9 cellular contexts compared by ENCODE assay signal in the genomic region with DNA sequence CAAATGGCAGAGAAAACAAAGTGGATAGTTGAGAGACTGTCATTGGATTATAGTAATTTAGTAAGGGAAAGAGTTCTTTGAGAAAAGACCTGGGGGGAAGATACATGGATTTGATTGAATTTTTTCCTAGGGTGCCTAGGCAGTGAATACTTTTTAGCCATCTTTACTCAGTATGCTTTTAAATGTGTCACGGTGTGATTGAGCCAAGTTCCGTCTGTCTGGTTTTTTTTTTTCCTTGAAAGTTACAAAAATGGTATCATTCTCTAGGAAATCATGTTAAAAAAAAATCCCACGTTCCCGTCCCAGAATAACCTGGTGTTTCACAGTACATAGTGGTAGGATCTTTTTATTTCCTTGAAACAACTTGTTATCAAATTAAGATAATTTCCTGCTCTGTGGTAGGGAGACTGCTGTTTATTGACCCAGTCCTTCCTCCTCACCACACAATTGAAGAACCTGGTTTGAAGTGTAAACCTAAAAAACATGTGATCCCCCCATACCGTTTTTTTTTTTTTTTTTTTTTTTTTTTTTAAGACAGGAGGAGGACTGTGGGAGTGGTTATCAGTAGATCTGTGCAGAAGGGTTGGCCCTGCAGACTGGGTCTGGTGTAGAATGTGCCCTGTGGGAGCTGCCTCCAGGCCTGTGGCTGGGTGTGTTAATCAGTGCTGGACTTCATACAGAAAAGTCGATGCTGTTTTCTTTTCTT. TPM values are rescaled to one million over a fixed set of nuclear protein-coding genes. Genes with fewer than 3 reads are reported as not detected.
DNase-seq lines count a peak whose midpoint lies in the region; ATAC-seq and TF ChIP-seq lines count a peak whose summit lies in the region.
"Had no signal": no experiment of that assay in that cellular context is flagged by ENCODE, and none has a peak within 500 bp of the region (broad histone marks: within the 10 kb centered on the region; RNA-seq: fewer than 3 reads in every experiment).

No MANE protein-coding gene starts in this region.

- no peak overlapping the region for H3K4me3 Mint-ChIP-seq in activated CD4-positive, alpha-beta T cell treated with anti-CD3 and anti-CD28 coated beads for 36 hours
- H3K4me3 Mint-ChIP-seq in activated naive CD8-positive, alpha-beta T cell treated with anti-CD3 and anti-CD28 coated beads for 36 hours = peak overlapping the region; percentile 44
- H3K4me3 Mint-ChIP-seq in CD14-positive monocyte = no peak overlapping the region

- ATAC-seq in activated CD4-positive, alpha-beta T cell treated with anti-CD3 and anti-CD28 coated beads for 36 hours = no peak
- ATAC-seq in left lobe of liver (peak; percentile 38), thoracic aorta (ENCODE audit: insufficient number of reproducible peaks, low FRiP score, low read depth) (peak; percentile 46), GM18520 (IDR thresholded peaks at IDR 0.05; ENCODE audit: unreplicated experiment) (no peak)

- peaks cover 48% of the 10 kb centered on the region for H3K36me3 Mint-ChIP-seq in activated CD4-positive, alpha-beta T cell treated with anti-CD3 and anti-CD28 coated beads for 36 hours (ENCODE audit: low read depth)
- H3K36me3 Mint-ChIP-seq in activated naive CD8-positive, alpha-beta T cell treated with anti-CD3 and anti-CD28 coated beads for 36 hours = peaks cover 57% of the 10 kb centered on the region
- peaks cover 69 to 91% of the 10 kb centered on the region in 2 donors for H3K36me3 Mint-ChIP-seq in CD14-positive monocyte

- H3K27ac ChIP-seq in thoracic aorta = peak overlapping the region; percentile 64 to 84

- H3K27me3 ChIP-seq in thoracic aorta (replicated peaks; ENCODE audit: insufficient read depth) = no peaks in the 10 kb centered on the region

- no peaks in the 10 kb centered on the region for H3K27me3 Mint-ChIP-seq in activated CD4-positive, alpha-beta T cell treated with anti-CD3 and anti-CD28 coated beads for 36 hours
- H3K27me3 Mint-ChIP-seq in activated naive CD8-positive, alpha-beta T cell treated with anti-CD3 and anti-CD28 coated beads for 36 hours = no peaks in the 10 kb centered on the region
- no peaks in the 10 kb centered on the region for H3K27me3 Mint-ChIP-seq in CD14-positive monocyte (ENCODE audit: low read depth in 3 of 3)

- peaks cover 2% of the 10 kb centered on the region for H3K9me3 ChIP-seq in thoracic aorta

- H3K4me1 Mint-ChIP-seq in activated CD4-positive, alpha-beta T cell treated with anti-CD3 and anti-CD28 coated beads for 36 hours = peaks cover 64% of the 10 kb centered on the region
- H3K4me1 Mint-ChIP-seq in activated naive CD8-positive, alpha-beta T cell treated with anti-CD3 and anti-CD28 coated beads for 36 hours = peaks cover 64% of the 10 kb centered on the region
- H3K4me1 Mint-ChIP-seq in CD14-positive monocyte = peaks cover 3% of the 10 kb centered on the region

- TF ChIP-seq CTCF in thoracic aorta (IDR thresholded peaks at IDR 0.05) (no peak), CD14-positive monocyte (IDR thresholded peaks at IDR 0.05) (no peak)

- H3K36me3 ChIP-seq in thoracic aorta = no peaks in the 10 kb centered on the region

- peaks cover 26% of the 10 kb centered on the region for H3K9me3 Mint-ChIP-seq in activated CD4-positive, alpha-beta T cell treated with anti-CD3 and anti-CD28 coated beads for 36 hours (ENCODE audit: low read depth)
- H3K9me3 Mint-ChIP-seq in activated naive CD8-positive, alpha-beta T cell treated with anti-CD3 and anti-CD28 coated beads for 36 hours = peaks cover 24% of the 10 kb centered on the region
- peaks cover 13 to 23% (median 20%) of the 10 kb centered on the region in 7 donors for H3K9me3 Mint-ChIP-seq in CD14-positive monocyte

- intact Hi-C loops in activated CD4-positive, alpha-beta T cell treated with anti-CD3 and anti-CD28 coated beads for 36 hours (cut with DNase I, micrococcal nuclease) = no loop called here
- intact Hi-C loops in CD14-positive monocyte (cut with micrococcal nuclease) = no loop called here

- CTCF ChIA-PET in activated CD4-positive, alpha-beta T cell treated with anti-CD3 and anti-CD28 coated beads for 36 hours (lab: Charles Lee) = interaction anchor here (0.6 to 1.4 kb wide), 4 partner anchors 9 to 34 kb away, joined by 3 to 7 read pairs (median 4); no protein-coding TSS in a partner anchor

- no peak for DNase-seq in activated CD4-positive, alpha-beta T cell treated with anti-CD3 and anti-CD28 coated beads for 36 hours
- DNase-seq in activated CD4-positive, alpha-beta T cell treated with anti-CD3 and anti-CD28 coated beads, Interleukin-2, amount 50 U/mL, for 4 hours = no peak
- DNase-seq in activated naive CD8-positive, alpha-beta T cell treated with anti-CD3 and anti-CD28 coated beads for 36 hours = no peak
- DNase-seq in left lobe of liver (ENCODE audit: low spot score) = no peak
- no peak for DNase-seq in thoracic aorta (ENCODE audit: low spot score)
- DNase-seq in globus pallidus (ENCODE audit: low spot score) = no peak
- no peak for DNase-seq in CD14-positive monocyte (ENCODE audit: low spot score)
- DNase-seq: kidney had no signal

- H3K27ac Mint-ChIP-seq in activated CD4-positive, alpha-beta T cell treated with anti-CD3 and anti-CD28 coated beads for 36 hours = peak overlapping the region; percentile 34
- H3K27ac Mint-ChIP-seq in activated naive CD8-positive, alpha-beta T cell treated with anti-CD3 and anti-CD28 coated beads for 36 hours = peak overlapping the region; percentile 81
- H3K27ac Mint-ChIP-seq in CD14-positive monocyte = peak overlapping the region in 3 of 7 donors; percentile 15 to 64 (median 60)

- POLR2A ChIA-PET in activated CD4-positive, alpha-beta T cell treated with anti-CD3 and anti-CD28 coated beads for 36 hours (lab: Charles Lee) = no interaction called here

- no peak overlapping the region for H3K4me3 ChIP-seq in thoracic aorta

- H3K4me1 ChIP-seq in thoracic aorta (ENCODE audit: control insufficient read depth in 1 of 2, low read depth in 2 of 2) = peaks cover 30 to 55% of the 10 kb centered on the region in 2 donors

RNA-seq across cellular contexts. Expression of a gene that starts 55.1 kb away (rescaled TPM):
- 10 to 100 TPM; 57.0 to 62.6 TPM for total RNA-seq in activated CD4-positive, alpha-beta T cell treated with anti-CD3 and anti-CD28 coated beads for 36 hours
- total RNA-seq in activated naive CD8-positive, alpha-beta T cell treated with anti-CD3 and anti-CD28 coated beads for 36 hours = 10 to 100 TPM; 63.2 to 76.0 TPM
- total RNA-seq in left lobe of liver = 17.9 TPM
- total RNA-seq in thoracic aorta = 10 to 100 TPM; 47.3 to 47.9 TPM
- 10 to 100 TPM; 14.5 to 16.6 TPM for polyA plus RNA-seq in CD14-positive monocyte

Comparison
In these comparisons a context has a peak if more than half of its experiments do, and no peak if none do; other contexts are left out.
1. ATAC-seq: peak in left lobe of liver (single experiment) and thoracic aorta (single experiment); none in activated CD4-positive, alpha-beta T cell treated with anti-CD3 and anti-CD28 coated beads for 36 hours (single experiment) and GM18520 (single experiment).